In genomic region chr15:74233864-74234597, GRCh38 we compare ENCODE assay signal across 25 cellular contexts. TPM values are rescaled to one million over a fixed set of nuclear protein-coding genes. Genes with fewer than 3 reads are reported as not detected.
DNase-seq lines count a peak whose midpoint lies in the region; ATAC-seq, FAIRE-seq and TF ChIP-seq lines count a peak whose summit lies in the region.
"Had no signal": no experiment of that assay in that cellular context is flagged by ENCODE, and none has a peak within 500 bp of the region (broad histone marks: within the 10 kb centered on the region; RNA-seq: fewer than 3 reads in every experiment).

No MANE protein-coding gene starts in this region.

- no peak overlapping the region for H2BK15ac ChIP-seq in H9 (ENCODE audit: low read depth, low read length)

- H3K27me3 Mint-ChIP-seq in H9 (ENCODE audit: low read depth) (peaks cover 61% of the 10 kb centered on the region), nephron (ENCODE audit: low read depth) (peaks cover 4% of the 10 kb centered on the region)
- no peaks in the 10 kb centered on the region for H3K27me3 Mint-ChIP-seq in activated naive CD8-positive, alpha-beta T cell treated with anti-CD3 and anti-CD28 coated beads for 36 hours
- H3K27me3 Mint-ChIP-seq: activated naive CD8-positive, alpha-beta T cell; CD4-positive, alpha-beta T cell had no signal

- H4K91ac ChIP-seq in H9 (ENCODE audit: insufficient read length, low read depth, low read length) = no peak overlapping the region

- POLR2A ChIA-PET in A549 (lab: Yijun Ruan, JAX) = no interaction called here

- H3K4ac ChIP-seq in H9 (ENCODE audit: low read depth, low read length) = no peak overlapping the region

- no peak for TF ChIP-seq EP300 in A549 (IDR thresholded peaks at IDR 0.05)

- H3K18ac ChIP-seq in H9 (ENCODE audit: insufficient read length, low read depth, low read length) = no peak overlapping the region

- H3K9me3 Mint-ChIP-seq in H9 (no peaks in the 10 kb centered on the region), nephron (no peaks in the 10 kb centered on the region)
- no peaks in the 10 kb centered on the region for H3K9me3 Mint-ChIP-seq in activated naive CD8-positive, alpha-beta T cell treated with anti-CD3 and anti-CD28 coated beads for 36 hours
- H3K9me3 Mint-ChIP-seq: CD4-positive, alpha-beta T cell had no signal

- no peaks in the 10 kb centered on the region for H3K79me2 ChIP-seq in H9 (ENCODE audit: insufficient read depth, low read length)

- TF ChIP-seq CTCF in A549 (IDR thresholded peaks at IDR 0.05) = no peak
- no peak for TF ChIP-seq CTCF in H9 (conservative IDR thresholded peaks at IDR 0.05)
- TF ChIP-seq CTCF in nephron (IDR thresholded peaks at IDR 0.05; ENCODE audit: unreplicated experiment in 3 of 3) = no peak
- TF ChIP-seq CTCF in right atrium auricular region (IDR thresholded peaks at IDR 0.05) = no peak

- FAIRE-seq in A549 (lab: Jason Lieb, UNC) = no peak
- FAIRE-seq: GM12892, TTC549, urothelium cell line had no signal

- H3K9me3 ChIP-seq in A549 (no peaks in the 10 kb centered on the region), H9 (ENCODE audit: control insufficient read depth, low read depth, low read length) (no peaks in the 10 kb centered on the region), adipocyte (ENCODE audit: control insufficient read depth, low read length) (no peaks in the 10 kb centered on the region), right atrium auricular region (no peaks in the 10 kb centered on the region)
- H3K9me3 ChIP-seq: colonic mucosa, left lung had no signal

- no peak overlapping the region for H2BK120ac ChIP-seq in H9 (ENCODE audit: low read depth, low read length, poor library complexity, severe bottlenecking)

- no peak overlapping the region for H3K56ac ChIP-seq in H9 (ENCODE audit: insufficient read length, low read depth, low read length)

- no peak overlapping the region for H3K23ac ChIP-seq in H9 (ENCODE audit: insufficient read length, low read depth, low read length)

- no peak overlapping the region for H3K4me3 ChIP-seq in A549
- no peak overlapping the region for H3K4me3 ChIP-seq in adipocyte (ENCODE audit: low read length)
- no peak overlapping the region for H3K4me3 ChIP-seq in right atrium auricular region
- H3K4me3 ChIP-seq: colonic mucosa, left lung had no signal

- no peaks in the 10 kb centered on the region for H3K23me2 ChIP-seq in H9 (ENCODE audit: insufficient read length, low read depth, low read length, poor library complexity, severe bottlenecking)

- peaks cover 36 to 47% of the 10 kb centered on the region in 2 experiments for H3K4me1 Mint-ChIP-seq in H9
- peaks cover 41% of the 10 kb centered on the region for H3K4me1 Mint-ChIP-seq in nephron
- H3K4me1 Mint-ChIP-seq in activated naive CD8-positive, alpha-beta T cell treated with anti-CD3 and anti-CD28 coated beads for 36 hours = no peaks in the 10 kb centered on the region

- no peak overlapping the region for H3T11ph ChIP-seq in H9 (ENCODE audit: low read length)

- H2BK5ac ChIP-seq in H9 (ENCODE audit: insufficient read length, low read length) = no peak overlapping the region

- H4K8ac ChIP-seq in H9 (replicated peaks; ENCODE audit: insufficient read length, low read depth, low read length) = no peak overlapping the region

- H4K20me1 ChIP-seq in H9 (ENCODE audit: control insufficient read depth, insufficient read depth, insufficient read length) = no peaks in the 10 kb centered on the region

- peak; percentile 22 to 72; a peak in 4 of 6 replicates for ATAC-seq in A549
- ATAC-seq: left lung had no signal

- H3K9ac ChIP-seq in H9 (ENCODE audit: extremely low read depth, insufficient read length, low read length) (no peak overlapping the region), adipocyte (ENCODE audit: low read length) (no peak overlapping the region)

- no peak overlapping the region for H4K5ac ChIP-seq in H9 (ENCODE audit: insufficient read length, low read depth, low read length)

- H3K36me3 ChIP-seq in adipocyte (ENCODE audit: control insufficient read depth, insufficient read depth, low read length, severe bottlenecking) (no peaks in the 10 kb centered on the region), right atrium auricular region (no peaks in the 10 kb centered on the region)
- H3K36me3 ChIP-seq: brain microvascular endothelial cell, colonic mucosa, left lung had no signal

- H3K27ac ChIP-seq in A549 = peak overlapping the region; percentile 69 to 87
- H3K27ac ChIP-seq in H9 (ENCODE audit: insufficient read length, low read depth, low read length) = no peak overlapping the region
- no peak overlapping the region for H3K27ac ChIP-seq in right atrium auricular region
- H3K27ac ChIP-seq: brain microvascular endothelial cell, colonic mucosa, left lung had no signal

- H3K36me3 Mint-ChIP-seq in H9 (ENCODE audit: insufficient read depth in 1 of 3, low read depth in 3 of 3) = no peaks in the 10 kb centered on the region; a peak in 1 of 7 replicates
- no peaks in the 10 kb centered on the region for H3K36me3 Mint-ChIP-seq in nephron (ENCODE audit: low read depth)
- H3K36me3 Mint-ChIP-seq in activated naive CD8-positive, alpha-beta T cell treated with anti-CD3 and anti-CD28 coated beads for 36 hours = no peaks in the 10 kb centered on the region
- H3K36me3 Mint-ChIP-seq: activated naive CD8-positive, alpha-beta T cell had no signal

- H3K14ac ChIP-seq in H9 (ENCODE audit: insufficient read depth, low read length) = peak overlapping the region; percentile 24; the same call in 1 of the 2 replicates

- H2BK12ac ChIP-seq in H9 (ENCODE audit: insufficient read length, low read depth, low read length) = no peak overlapping the region

- peak overlapping the region; percentile 55 for H3K4me2 ChIP-seq in A549
- H3K4me2 ChIP-seq in H9 (ENCODE audit: insufficient read depth, insufficient read length, low read length) = no peak overlapping the region

- H2BK20ac ChIP-seq in H9 (ENCODE audit: low read depth, low read length, poor library complexity, severe bottlenecking) = no peak overlapping the region

- no peak for TF ChIP-seq POLR2A in A549 (IDR thresholded peaks at IDR 0.05; ENCODE audit: low read length)

- H3K27me3 ChIP-seq in H9 (ENCODE audit: insufficient read depth, low read length) (no peaks in the 10 kb centered on the region), adipocyte (replicated peaks; ENCODE audit: control insufficient read depth, insufficient read depth, low read length) (peaks cover 17% of the 10 kb centered on the region), right atrium auricular region (no peaks in the 10 kb centered on the region)
- H3K27me3 ChIP-seq: brain microvascular endothelial cell, colonic mucosa had no signal

- H3K27ac Mint-ChIP-seq in H9 (no peak overlapping the region), nephron (peak overlapping the region in 2 of 3 experiments; percentile 61 to 74)
- no peak overlapping the region for H3K27ac Mint-ChIP-seq in activated naive CD8-positive, alpha-beta T cell treated with anti-CD3 and anti-CD28 coated beads for 36 hours
- H3K27ac Mint-ChIP-seq: activated naive CD8-positive, alpha-beta T cell; CD4-positive, alpha-beta T cell had no signal

- DNase-seq in A549 (ENCODE audit: low read depth in 1 of 2, low spot score in 1 of 2) = no peak
- DNase-seq in H9 = no peak
- peak; percentile 29 for DNase-seq in adipocyte (ENCODE audit: low read depth)
- DNase-seq in NCI-H510A (lab: John Stamatoyannopoulos, UW) = no peak
- DNase-seq in right atrium auricular region (ENCODE audit: low spot score) = no peak
- no peak for DNase-seq in NOMO-1 treated with dmso at 0.1 percent for 144 hours (lab: John Stamatoyannopoulos, UW; ENCODE audit: unreplicated experiment)
- DNase-seq in activated naive CD8-positive, alpha-beta T cell treated with anti-CD3 and anti-CD28 coated beads for 36 hours = no peak
- DNase-seq: activated CD4-positive, alpha-beta T cell treated with anti-CD3 and anti-CD28 coated beads for 4 hours; brain microvascular endothelial cell; CD4-positive, alpha-beta T cell; colonic mucosa; DMS79 treated with DMSO at 0.1 percent for 48 hours; Kasumi-1; midbrain; NCI-H1092 treated with DMSO at 0.1 percent for 48 hours; NCI-H2081; stimulated activated CD8-positive, alpha-beta memory T cell treated with anti-CD3 and anti-CD28 coated beads, Interleukin-4, amount 100 ng/mL, for 48 hours; substantia nigra had no signal

- CTCF ChIA-PET in A549 (lab: Yijun Ruan, JAX) = interaction anchor here (0.9 to 1.1 kb wide), 2 partner anchors 11 to 88 kb away, joined by 3 read pairs; no protein-coding TSS in a partner anchor

- no peak for TF ChIP-seq RAD21 in A549 (conservative IDR thresholded peaks at IDR 0.05 in 1 of 2, IDR thresholded peaks at IDR 0.05 in 1 of 2)

- no peak overlapping the region for H2AK5ac ChIP-seq in H9 (ENCODE audit: insufficient read length, low read length)

- WGBS in A549 (ENCODE audit: missing lambda C conversion rate) = 87% methylated on average over 3 of the region's 3 CpGs
- WGBS in H9 (ENCODE audit: extremely low coverage, insufficient read length, low lambda C conversion rate) = no CpG with 5 or more reads among the region's 3 CpGs

- H3K79me1 ChIP-seq in H9 (ENCODE audit: insufficient read depth, low read depth, low read length, poor library complexity, severe bottlenecking) = no peaks in the 10 kb centered on the region

- no peak overlapping the region for H2AFZ ChIP-seq in H9 (ENCODE audit: low read length)

- H3K4me1 ChIP-seq in A549 (peaks cover 26% of the 10 kb centered on the region), H9 (ENCODE audit: insufficient read depth, low read length) (no peaks in the 10 kb centered on the region), adipocyte (ENCODE audit: control insufficient read depth, insufficient read depth, low read length) (peaks cover 17% of the 10 kb centered on the region), right atrium auricular region (peaks cover 0 to 5% of the 10 kb centered on the region in 2 donors)
- H3K4me1 ChIP-seq: colonic mucosa, left lung had no signal

- H3K4me3 Mint-ChIP-seq in H9 (no peak overlapping the region; a peak in 1 of 5 replicates), nephron (no peak overlapping the region)
- no peak overlapping the region for H3K4me3 Mint-ChIP-seq in activated naive CD8-positive, alpha-beta T cell treated with anti-CD3 and anti-CD28 coated beads for 36 hours
- H3K4me3 Mint-ChIP-seq: activated naive CD8-positive, alpha-beta T cell; CD4-positive, alpha-beta T cell had no signal

RNA-seq across cellular contexts. Expression of gene CCDC33, which starts 2.1 kb away (rescaled TPM):
- polyA plus RNA-seq in A549 (2011; rRNA removed) (5.4 and 5.9 TPM in 2 replicates), A549 (2017; fragmentation: RNase III; extraction: RNeasy Plus Mini Kit Qiagen cat#74134 plus additional on column Dnase treatment) (9.2 to 11.9 TPM (median 10.4 TPM) in 3 replicates)
- polyA plus RNA-seq in A549 (2012; cell fraction: cytosol; rRNA removed) = 5.2 and 6.0 TPM in 2 replicates
- polyA plus RNA-seq in A549 (2012; cell fraction: nucleus; rRNA removed) = 5.8 and 6.5 TPM in 2 replicates
- 4.5 and 4.6 TPM in 2 replicates for polyA minus RNA-seq in A549 (2011; rRNA and poly(A)+ RNA removed)
- total RNA-seq in H9 (2021) (4.5 and 4.6 TPM in 2 replicates), right atrium auricular region (not detected)
- under 1 TPM in 1 of 2 experiments, not detected in 1; 0.20 TPM for total RNA-seq in activated naive CD8-positive, alpha-beta T cell treated with anti-CD3 and anti-CD28 coated beads for 36 hours
- total RNA-seq: CD4-positive, alpha-beta T cell; NCI-H460 had no signal

RNA-seq across cellular contexts. Expression of gene STRA6, which starts 31.4 kb away (rescaled TPM):
- polyA plus RNA-seq in A549 (2011; rRNA removed) (35.0 and 49.8 TPM in 2 replicates), A549 (2017; fragmentation: RNase III; extraction: RNeasy Plus Mini Kit Qiagen cat#74134 plus additional on column Dnase treatment) (60.6 to 76.4 TPM (median 70.2 TPM) in 3 replicates)
- 31.3 and 39.8 TPM in 2 replicates for polyA plus RNA-seq in A549 (2012; cell fraction: cytosol; rRNA removed)
- 165 and 201 TPM in 2 replicates for polyA plus RNA-seq in A549 (2012; cell fraction: nucleus; rRNA removed)
- 63.6 and 65.0 TPM in 2 replicates for polyA minus RNA-seq in A549 (2011; rRNA and poly(A)+ RNA removed)
- total RNA-seq in H9 (2021) (11.2 and 12.8 TPM in 2 replicates), right atrium auricular region (under 1 TPM; 0.22 to 0.55 TPM)
- total RNA-seq in activated naive CD8-positive, alpha-beta T cell treated with anti-CD3 and anti-CD28 coated beads for 36 hours = under 1 TPM; 0.25 to 0.28 TPM
- total RNA-seq: CD4-positive, alpha-beta T cell; colonic mucosa had no signal

Comparison
In these comparisons a context has a peak if more than half of its experiments do, and no peak if none do; other contexts are left out.
1. H3K27ac ChIP-seq: peak in A549 (2 of 2); none in H9 (single experiment) and right atrium auricular region (0 of 2).
2. H3K27ac Mint-ChIP-seq: peak in nephron (2 of 3); none in H9 (0 of 3) and activated naive CD8-positive, alpha-beta T cell treated with anti-CD3 and anti-CD28 coated beads for 36 hours (single experiment).